1 cellular context compared by ENCODE assay signal in genomic region chr20:50208085-50208491, GRCh38.
A peak's percentile ranks its signal among the peaks of the same experiment; 100 is the strongest.
TF ChIP-seq lines count a peak whose summit lies in the region.

No MANE protein-coding gene starts in this region.

TF ChIP-seq in HepG2, 621 proteins besides CTCF, POLR2A, EP300 and RAD21 (continued from another document):
- TF ChIP-seq ZNF44 (CRISPR knock-in tag; IDR thresholded peaks at IDR 0.05) (no peak), ZNF777 (CRISPR knock-in tag; IDR thresholded peaks at IDR 0.05) (no peak), ZIK1 (CRISPR knock-in tag; IDR thresholded peaks at IDR 0.05; ENCODE audit: borderline replicate concordance, low read depth) (0 out of 2 replicates have a peak, but pooled peaks have one; percentile 31), HDAC2 (CRISPR knock-in tag; IDR thresholded peaks at IDR 0.05) (0 out of 2 replicates have a peak, but pooled peaks have one; percentile 23), ZNF691 (CRISPR knock-in tag; IDR thresholded peaks at IDR 0.05; ENCODE audit: borderline replicate concordance, low read depth) (peak; percentile 97), HOXA7 (CRISPR knock-in tag; IDR thresholded peaks at IDR 0.05) (no peak), ZKSCAN1 (IDR thresholded peaks at IDR 0.05; ENCODE audit: low read length) (no peak), ZHX2 (IDR thresholded peaks at IDR 0.05; ENCODE audit: low read depth) (no peak), ZHX2 (CRISPR knock-in tag; IDR thresholded peaks at IDR 0.05; ENCODE audit: borderline replicate concordance) (no peak), ZXDC (CRISPR knock-in tag; IDR thresholded peaks at IDR 0.05) (no peak), GATAD2A (CRISPR knock-in tag; IDR thresholded peaks at IDR 0.05) (no peak), HIC2 (CRISPR knock-in tag; IDR thresholded peaks at IDR 0.05; ENCODE audit: low read depth) (0 out of 2 replicates have a peak, but pooled peaks have one; percentile 37), FOSL1 (CRISPR knock-in tag; IDR thresholded peaks at IDR 0.05; ENCODE audit: borderline replicate concordance) (no peak)
